In the genomic region with DNA sequence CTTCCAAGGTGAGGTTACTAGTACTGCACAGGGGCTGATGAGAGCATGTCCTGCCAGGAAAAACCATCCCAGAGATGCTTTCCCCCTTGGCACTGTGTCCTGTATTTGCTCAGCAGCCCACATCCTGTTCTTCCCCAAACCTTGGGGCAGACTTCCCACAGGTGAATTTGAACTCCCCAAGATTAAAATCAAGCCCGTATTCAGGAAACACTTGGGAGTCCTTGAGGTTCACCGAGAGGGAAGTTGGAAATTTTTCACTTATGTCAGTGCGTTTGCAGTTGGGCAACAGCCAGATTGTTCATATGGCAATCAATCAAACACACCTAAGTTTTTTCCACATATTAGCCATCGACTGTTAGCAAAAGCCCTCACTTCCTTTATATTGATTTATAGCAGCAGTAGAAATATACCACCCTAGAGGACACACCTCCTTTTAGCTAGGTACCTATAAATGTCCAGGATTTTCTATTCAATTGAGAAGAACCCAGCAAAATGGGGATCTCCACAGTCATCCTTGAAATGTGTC, we compare ENCODE assay signal across 25 cellular contexts. TPM values are rescaled to one million over a fixed set of nuclear protein-coding genes. Genes with fewer than 3 reads are reported as not detected.
DNase-seq lines count a peak whose midpoint lies in the region; ATAC-seq, FAIRE-seq and TF ChIP-seq lines count a peak whose summit lies in the region.
"Had no signal": no experiment of that assay in that cellular context is flagged by ENCODE, and none has a peak within 500 bp of the region (broad histone marks: within the 10 kb centered on the region; RNA-seq: fewer than 3 reads in every experiment).

A gene (plus strand): TSS at position 476 of the 526 bp plus-strand sequence. CDS start 17 bp downstream, at position 493.

- H3K27ac Mint-ChIP-seq in chondrocyte (ENCODE audit: unreplicated experiment), result peak within 1 kb of the TSS; percentile 59
- H3K27ac Mint-ChIP-seq: activated CD4-positive, alpha-beta memory T cell treated with anti-CD3 and anti-CD28 coated beads, Interleukin-2, amount 10 ng/mL, durations not matched to agents 7 days and 5 days had no signal

- H3K4me3 Mint-ChIP-seq in chondrocyte (ENCODE audit: unreplicated experiment), result no peak within 1 kb of the TSS
- H3K4me3 Mint-ChIP-seq: activated CD4-positive, alpha-beta memory T cell treated with anti-CD3 and anti-CD28 coated beads, Interleukin-2, amount 10 ng/mL, durations not matched to agents 7 days and 5 days; IgD-negative memory B cell had no signal

- no peaks in the 10 kb centered on the region for H3K9me3 Mint-ChIP-seq in chondrocyte (ENCODE audit: low read depth)
- H3K9me3 Mint-ChIP-seq: activated CD4-positive, alpha-beta memory T cell treated with anti-CD3 and anti-CD28 coated beads, Interleukin-2, amount 10 ng/mL, durations not matched to agents 7 days and 5 days; T-cell had no signal

- peaks cover 14% of the 10 kb centered on the region for H3K27me3 Mint-ChIP-seq in chondrocyte (ENCODE audit: low read depth)

- 46 to 53% methylated on average over 4 of the region's 4 CpGs for WGBS in tibial nerve, 2 donors

- H3K27ac ChIP-seq in Karpas-422 (ENCODE audit: low read length) (no peak within 1 kb of the TSS), tibial nerve (no peak within 1 kb of the TSS)
- H3K27ac ChIP-seq: brain microvascular endothelial cell, SJSA1 had no signal

- no peaks in the 10 kb centered on the region for H3K9me2 ChIP-seq in Karpas-422 (replicated peaks; ENCODE audit: insufficient read depth, low read length)

- H3K9ac ChIP-seq in Karpas-422 (ENCODE audit: low read length), result no peak within 1 kb of the TSS

- H4K20me1 ChIP-seq in Karpas-422 (ENCODE audit: insufficient read depth, low read depth, low read length), result no peaks in the 10 kb centered on the region

- H3K4me3 ChIP-seq in Karpas-422 (ENCODE audit: low read length) (no peak within 1 kb of the TSS), tibial nerve (no peak within 1 kb of the TSS)
- H3K4me3 ChIP-seq: SJSA1, smooth muscle cell had no signal

- TF ChIP-seq CTCF in chondrocyte (IDR thresholded peaks at IDR 0.05) (no peak), tibial nerve (IDR thresholded peaks at IDR 0.05) (no peak)

- H3K36me3 ChIP-seq in Karpas-422 (ENCODE audit: insufficient read depth, low read length) (no peaks in the 10 kb centered on the region), tibial nerve (no peaks in the 10 kb centered on the region)
- H3K36me3 ChIP-seq: brain microvascular endothelial cell, SJSA1 had no signal

- FAIRE-seq in urothelium cell line (lab: Jason Lieb, UNC), result no peak
- FAIRE-seq: colon, TTC549 had no signal

- no peak within 1 kb of the TSS for H3K4me2 ChIP-seq in Karpas-422 (ENCODE audit: low read depth, low read length, poor library complexity, severe bottlenecking)
- H3K4me2 ChIP-seq: smooth muscle cell had no signal

- no peaks in the 10 kb centered on the region for H3K36me3 Mint-ChIP-seq in chondrocyte (ENCODE audit: low read depth)
- H3K36me3 Mint-ChIP-seq: T-cell had no signal

- no peaks in the 10 kb centered on the region for H3K9me3 ChIP-seq in Karpas-422 (ENCODE audit: low read length)
- no peaks in the 10 kb centered on the region for H3K9me3 ChIP-seq in tibial nerve
- H3K9me3 ChIP-seq: SJSA1 had no signal

- H3K4me1 Mint-ChIP-seq in chondrocyte (ENCODE audit: low read depth), result peaks cover 20% of the 10 kb centered on the region
- H3K4me1 Mint-ChIP-seq: IgD-negative memory B cell had no signal

- H3K4me1 ChIP-seq in Karpas-422 (ENCODE audit: low read length), result no peaks in the 10 kb centered on the region
- peaks cover 0 to 2% (median 0%) of the 10 kb centered on the region in 4 donors for H3K4me1 ChIP-seq in tibial nerve
- H3K4me1 ChIP-seq: SJSA1 had no signal

- no peak for TF ChIP-seq POLR2A in tibial nerve (IDR thresholded peaks at IDR 0.05)

- TF ChIP-seq EP300 in tibial nerve (IDR thresholded peaks at IDR 0.05), result no peak

- no peaks in the 10 kb centered on the region for H3K27me3 ChIP-seq in Karpas-422 (ENCODE audit: low read length)
- peaks cover 0 to 27% of the 10 kb centered on the region in 2 donors for H3K27me3 ChIP-seq in tibial nerve

- no peak for ATAC-seq in GM21447 (IDR thresholded peaks at IDR 0.05; ENCODE audit: unreplicated experiment)
- ATAC-seq: activated CD4-positive, CD25-positive, alpha-beta regulatory T cell treated with anti-CD3 and anti-CD28 coated beads, Interleukin-2, amount 50 U/mL, for 24 hours; Panc1; T-cell had no signal

- DNase-seq in Karpas-422 (peak; percentile 27), chondrocyte (ENCODE audit: low spot score) (no peak), lung microvascular endothelial cell (ENCODE audit: low read depth in 2 of 2) (peak; percentile 18 to 48), urothelium cell line (ENCODE audit: low spot score) (peak; percentile 33), tibial nerve (ENCODE audit: low spot score in 2 of 2) (no peak), pons (ENCODE audit: low spot score) (no peak)
- DNase-seq: activated CD4-positive, alpha-beta memory T cell treated with anti-CD3 and anti-CD28 coated beads, Interleukin-2, amount 10 ng/mL, durations not matched to agents 7 days and 5 days; activated effector memory CD4-positive, alpha-beta T cell treated with anti-CD3 and anti-CD28 coated beads, Interleukin-2, amount 50 U/mL, for 16 hours; activated T-cell treated with anti-CD3 and anti-CD28 coated beads for 4 hours; brain microvascular endothelial cell; GDM1; MM.1S; NCI-H1417 treated with DMSO at 0.1 percent for 48 hours; NCI-H2107; NCI-H510A treated with DMSO at 0.1 percent for 48 hours; stimulated activated CD4-positive, alpha-beta T cell treated with anti-CD3 and anti-CD28 coated beads, Interleukin-2, amount 100 ng/mL, for 24 hours; T-cell had no signal

- H2AFZ ChIP-seq in Karpas-422 (ENCODE audit: low read length), result no peak within 1 kb of the TSS

- no peaks in the 10 kb centered on the region for H3K79me2 ChIP-seq in Karpas-422 (ENCODE audit: low read length)

RNA-seq across cellular contexts. Expression of the gene that starts here (rescaled TPM):
- not detected in 2 replicates for total RNA-seq in Karpas-422 (2014; rRNA removed; shearing (Covaris generic); ENCODE audit: low replicate concordance)
- 0.13 to 0.34 TPM (median 0.17 TPM) in 3 replicates for total RNA-seq in chondrocyte
- total RNA-seq in lung microvascular endothelial cell, result not detected in 2 replicates
- total RNA-seq in tibial nerve, result not detected
- total RNA-seq: SJSA1, smooth muscle cell had no signal

Comparison
In these comparisons a context has a peak if more than half of its experiments do, and no peak if none do; other contexts are left out.
1. Peak in DNase-seq in Karpas-422; RNA of the gene not detected or under 1 TPM.
2. Peak in DNase-seq in lung microvascular endothelial cell; RNA of the gene not detected or under 1 TPM.